In genomic region chr20:14069796-14070195, GRCh38 we compare ENCODE assay signal across 21 cellular contexts.
DNase-seq lines count a peak whose midpoint lies in the region; ATAC-seq and TF ChIP-seq lines count a peak whose summit lies in the region.
"Had no signal": no experiment of that assay in that cellular context is flagged by ENCODE, and none has a peak within 500 bp of the region (broad histone marks: within the 10 kb centered on the region; RNA-seq: fewer than 3 reads in every experiment).

No MANE protein-coding gene starts in this region.

- 0 out of 2 replicates have a peak, but pooled peaks cover 3% of the 10 kb centered on the region for H3F3A ChIP-seq in GM23248 (ENCODE audit: insufficient read depth)
- no peaks in the 10 kb centered on the region for H3F3A ChIP-seq in PC-3 (ENCODE audit: low read length, unreplicated experiment)

- H2AFZ ChIP-seq in GM23248 = no peak overlapping the region
- no peak overlapping the region for H2AFZ ChIP-seq in PC-3 (ENCODE audit: low read length)

- H3K9ac ChIP-seq in GM23248 (no peak overlapping the region), PC-3 (ENCODE audit: low read length) (no peak overlapping the region)

- no TSS peak for BruUV-seq in PC-3 (replicated peaks; lab: Mats Ljungman, UMichigan)

- intact Hi-C loops in PC-3 (cut with micrococcal nuclease) = no loop called here

- in situ Hi-C loops in GM23248 (cut with MboI) = no loop called here

- 88 to 92% methylated on average over 5 of the region's 5 CpGs for WGBS in GM23248 (ENCODE audit: low coverage in 1 of 2, low lambda C conversion rate in 2 of 2, missing lambda C conversion rate in 2 of 2), 2 experiments

- no peak for TF ChIP-seq CTCF in PC-3 (conservative IDR thresholded peaks at IDR 0.05; ENCODE audit: low read depth, low read length)

- H3K79me2 ChIP-seq in GM23248 (ENCODE audit: insufficient read depth) (no peaks in the 10 kb centered on the region), PC-3 (ENCODE audit: low read length) (no peaks in the 10 kb centered on the region)

- peaks cover 3% of the 10 kb centered on the region; the same call in 1 of the 2 replicates for H3K4me1 ChIP-seq in GM23248 (ENCODE audit: insufficient read depth)
- peaks cover 7% of the 10 kb centered on the region for H3K4me1 ChIP-seq in PC-3 (ENCODE audit: insufficient read depth, low read length)
- H3K4me1 ChIP-seq: Peyer's patch had no signal

- H3K27me3 ChIP-seq in GM23248 (replicated peaks; ENCODE audit: insufficient read depth) (no peaks in the 10 kb centered on the region), PC-3 (ENCODE audit: low read length) (no peaks in the 10 kb centered on the region)

- no peak overlapping the region for H3K4me3 ChIP-seq in GM23248
- no peak overlapping the region for H3K4me3 ChIP-seq in PC-3 (ENCODE audit: low read length)
- H3K4me3 ChIP-seq: K562, Peyer's patch had no signal

- no peaks in the 10 kb centered on the region for H3K9me3 ChIP-seq in GM23248 (ENCODE audit: low read depth)
- H3K9me3 ChIP-seq in PC-3 (ENCODE audit: low read length) = no peaks in the 10 kb centered on the region
- H3K9me3 ChIP-seq: Peyer's patch had no signal

- H3K36me3 ChIP-seq in GM23248 (ENCODE audit: low read depth) = no peaks in the 10 kb centered on the region
- no peaks in the 10 kb centered on the region for H3K36me3 ChIP-seq in PC-3 (ENCODE audit: low read depth, low read length)
- H3K36me3 ChIP-seq: Peyer's patch had no signal

- no peak overlapping the region for H3K4me2 ChIP-seq in GM23248 (ENCODE audit: unreplicated experiment)
- no peak overlapping the region for H3K4me2 ChIP-seq in PC-3 (ENCODE audit: low read length)

- DNase-seq in GM23248 (peak; percentile 76), PC-3 (peak; percentile 36), epidermal melanocyte (ENCODE audit: insufficient read length, low spot score) (peak; percentile 26), renal cortical epithelial cell (ENCODE audit: low read depth) (peak; percentile 77)
- no peak for DNase-seq in effector CD8-positive, alpha-beta T cell (lab: John Stamatoyannopoulos, UW)
- DNase-seq: activated naive CD4-positive, alpha-beta T cell treated with anti-CD3 and anti-CD28 coated beads, Interleukin-2, amount 10 ng/mL, durations not matched to agents 7 days and 5 days; C1 segment of cervical spinal cord; central memory CD4-positive, alpha-beta T cell; DMS79 treated with DMSO at 0.1 percent for 48 hours; endodermal cell; glutamatergic neuron; islet precursor cell; NCI-H146; NCI-H524 treated with DMSO at 0.1 percent for 48 hours; Peyer's patch; stimulated activated naive CD4-positive, alpha-beta T cell treated with Interleukin-2 at 50 U/mL for 16 hours; T-helper 1 cell had no signal

- POLR2A ChIA-PET in PC-3 (lab: Charles Lee; ENCODE audit: unreplicated experiment) = no interaction called here

- H3K9me2 ChIP-seq in GM23248 (ENCODE audit: insufficient read depth) (no peaks in the 10 kb centered on the region), PC-3 (replicated peaks; ENCODE audit: low read length) (no peaks in the 10 kb centered on the region)

- ATAC-seq in PC-3 = peak; percentile 42
- ATAC-seq in HG02884 (IDR thresholded peaks at IDR 0.05; ENCODE audit: unreplicated experiment) = no peak
- no peak for ATAC-seq in HG03354 (IDR thresholded peaks at IDR 0.05; ENCODE audit: poor library complexity, severe bottlenecking, unreplicated experiment)
- ATAC-seq in GM21529 (IDR thresholded peaks at IDR 0.05; ENCODE audit: unreplicated experiment) = no peak
- ATAC-seq: K562 had no signal

- H4K20me1 ChIP-seq in GM23248 (ENCODE audit: insufficient read depth) = no peaks in the 10 kb centered on the region
- no peaks in the 10 kb centered on the region for H4K20me1 ChIP-seq in PC-3 (ENCODE audit: low read length)

- CTCF ChIA-PET in PC-3 (lab: Charles Lee) = no interaction called here

- no peak overlapping the region for H3K27ac ChIP-seq in GM23248
- no peak overlapping the region for H3K27ac ChIP-seq in PC-3 (ENCODE audit: low read length)
- H3K27ac ChIP-seq: Peyer's patch had no signal
